22 cellular contexts compared by ENCODE assay signal in genomic region chr4:182582245-182582644, GRCh38.
"Had no signal": no experiment of that assay in that cellular context is flagged by ENCODE, and none has a peak within 500 bp of the region (broad histone marks: within the 10 kb centered on the region; RNA-seq: fewer than 3 reads in every experiment).

No MANE protein-coding gene starts in this region.

- H3K4me1 Mint-ChIP-seq: activated CD4-positive, alpha-beta T cell treated with anti-CD3 and anti-CD28 coated beads, Interleukin-2, amount 10 ng/mL, durations not matched to agents 24 days and 14 days; T-cell had no signal

- FAIRE-seq: endothelial cell of umbilical vein, urothelium cell line had no signal

- H3K9me3 ChIP-seq: ascending aorta, heart left ventricle, left ventricle myocardium inferior, prostate gland, right atrium auricular region, tibial artery had no signal

- H3K27ac ChIP-seq: ascending aorta, heart left ventricle, left ventricle myocardium inferior, prostate gland, right atrium auricular region, tibial artery had no signal

- H3K27ac Mint-ChIP-seq: activated CD4-positive, alpha-beta T cell treated with anti-CD3 and anti-CD28 coated beads, Interleukin-2, amount 10 ng/mL, durations not matched to agents 24 days and 14 days; dendritic cell treated with granulocyte-macrophage colony-stimulating factor and Interleukin-4, amounts not matched to agents 40 ng/mL and 50 ng/mL, for 4 days; T-cell had no signal

- DNase-seq: activated CD4-positive, alpha-beta T cell treated with anti-CD3 and anti-CD28 coated beads, Interleukin-2, amount 10 ng/mL, durations not matched to agents 24 days and 14 days; activated CD8-positive, alpha-beta memory T cell treated with anti-CD3 and anti-CD28 coated beads, Interleukin-2, amount 50 U/mL, for 4 hours; activated effector memory CD4-positive, alpha-beta T cell treated with anti-CD3 and anti-CD28 coated beads, Interleukin-2, amount 50 U/mL, for 16 hours; activated naive CD4-positive, alpha-beta T cell treated with anti-CD3 and anti-CD28 coated beads, Interleukin-2, amount 50 U/mL, for 16 hours; activated T-cell treated with anti-CD3 and anti-CD28 coated beads, Interleukin-2, amount 50 U/mL, for 48 hours; cerebellar nuclear complex; effector memory CD4-positive, alpha-beta T cell; foreskin melanocyte; heart left ventricle; kidney glomerular epithelial cell; left ventricle myocardium inferior; stimulated activated CD4-positive, alpha-beta T cell treated with anti-CD3 and anti-CD28 coated beads, Interleukin-2, amount 100 ng/mL, for 24 hours; stimulated activated naive CD8-positive, alpha-beta T cell treated with anti-CD3 and anti-CD28 coated beads, Interleukin-15, Interleukin-2, amounts not matched to agents 100 U/mL and 50 U/mL, for 24 hours; substantia nigra; T-cell; tibial artery had no signal

- ATAC-seq: heart left ventricle; stimulated activated naive CD8-positive, alpha-beta T cell treated with anti-CD3 and anti-CD28 coated beads, Interleukin-15, Interleukin-2, amounts not matched to agents 100 U/mL and 50 U/mL, for 24 hours; T-cell had no signal

- H3K27me3 Mint-ChIP-seq: activated CD4-positive, alpha-beta T cell treated with anti-CD3 and anti-CD28 coated beads, Interleukin-2, amount 10 ng/mL, durations not matched to agents 24 days and 14 days; dendritic cell treated with granulocyte-macrophage colony-stimulating factor and Interleukin-4, amounts not matched to agents 40 ng/mL and 50 ng/mL, for 4 days had no signal

- H3K9me3 Mint-ChIP-seq: activated CD4-positive, alpha-beta T cell treated with anti-CD3 and anti-CD28 coated beads, Interleukin-2, amount 10 ng/mL, durations not matched to agents 24 days and 14 days; dendritic cell treated with granulocyte-macrophage colony-stimulating factor and Interleukin-4, amounts not matched to agents 40 ng/mL and 50 ng/mL, for 4 days; T-cell had no signal

- H3K4me1 ChIP-seq: ascending aorta, heart left ventricle, left ventricle myocardium inferior, prostate gland, right atrium auricular region, tibial artery had no signal

- H3K4me3 Mint-ChIP-seq: activated CD4-positive, alpha-beta T cell treated with anti-CD3 and anti-CD28 coated beads, Interleukin-2, amount 10 ng/mL, durations not matched to agents 24 days and 14 days; dendritic cell treated with granulocyte-macrophage colony-stimulating factor and Interleukin-4, amounts not matched to agents 40 ng/mL and 50 ng/mL, for 4 days; T-cell had no signal

- H3K36me3 Mint-ChIP-seq: T-cell had no signal

- H3K36me3 ChIP-seq: ascending aorta, heart left ventricle, left ventricle myocardium inferior, prostate gland, right atrium auricular region, tibial artery had no signal

- H3K27me3 ChIP-seq: ascending aorta, heart left ventricle, right atrium auricular region had no signal

- H3K4me3 ChIP-seq: ascending aorta, heart left ventricle, left ventricle myocardium inferior, prostate gland, right atrium auricular region, tibial artery had no signal
